8 cellular contexts compared by ENCODE assay signal in genomic region chr17:59521465-59522126, GRCh38. TPM values are rescaled to one million over a fixed set of nuclear protein-coding genes. Genes with fewer than 3 reads are reported as not detected.
DNase-seq lines count a peak whose midpoint lies in the region; ATAC-seq and TF ChIP-seq lines count a peak whose summit lies in the region.

No MANE protein-coding gene starts in this region.

- TF ChIP-seq EP300 in transverse colon (IDR thresholded peaks at IDR 0.05; ENCODE audit: low read depth) = no peak

- intact Hi-C loops in transverse colon (cut with DNase I; ENCODE audit: low total_unique reads) = no loop called here

- in situ Hi-C loops in transverse colon (cut with MboI; ENCODE audit: low pct_ligation_motif_present in 1 of 4, low pct_unique_long_range_greater_than_20kb in 1 of 4, low sequenced_read_pairs in 3 of 4) = no loop called here

- no peaks in the 10 kb centered on the region for H3K9me3 Mint-ChIP-seq in activated T-helper 17 cell treated with anti-CD3 and anti-CD28 coated beads, Interleukin-2, amount 50 U/mL, for 72 hours
- H3K9me3 Mint-ChIP-seq in osteocyte (ENCODE audit: unreplicated experiment) = no peaks in the 10 kb centered on the region

- H3K27ac Mint-ChIP-seq in activated T-helper 17 cell treated with anti-CD3 and anti-CD28 coated beads, Interleukin-2, amount 50 U/mL, for 72 hours = no peak overlapping the region
- no peak overlapping the region for H3K27ac Mint-ChIP-seq in osteocyte (ENCODE audit: unreplicated experiment)

- ATAC-seq in RWPE2 (ENCODE audit: low read depth) (peak; percentile 75; the same call in 2 of the 3 replicates), GM18519 (IDR thresholded peaks at IDR 0.05; ENCODE audit: low FRiP score, unreplicated experiment) (no peak)
- ATAC-seq in activated T-helper 17 cell treated with anti-CD3 and anti-CD28 coated beads, Interleukin-2, amount 50 U/mL, for 72 hours (replicated peaks) = peak; percentile 79

- H3K4me3 Mint-ChIP-seq in activated T-helper 17 cell treated with anti-CD3 and anti-CD28 coated beads, Interleukin-2, amount 50 U/mL, for 72 hours = peak overlapping the region; percentile 8
- no peak overlapping the region for H3K4me3 Mint-ChIP-seq in osteocyte (ENCODE audit: unreplicated experiment)

- H3K36me3 ChIP-seq in RWPE2 (ENCODE audit: low read depth) (no peaks in the 10 kb centered on the region), transverse colon (no peaks in the 10 kb centered on the region)

- no peaks in the 10 kb centered on the region for H3K36me3 Mint-ChIP-seq in activated T-helper 17 cell treated with anti-CD3 and anti-CD28 coated beads, Interleukin-2, amount 50 U/mL, for 72 hours (ENCODE audit: low read depth)
- H3K36me3 Mint-ChIP-seq in osteocyte (ENCODE audit: unreplicated experiment) = no peaks in the 10 kb centered on the region

- no peak for TF ChIP-seq POLR2A in transverse colon (IDR thresholded peaks at IDR 0.05)

- H3K4me1 ChIP-seq in RWPE2 (ENCODE audit: insufficient read depth, poor library complexity, severe bottlenecking) (peaks cover 2% of the 10 kb centered on the region), transverse colon (peaks cover 2 to 11% (median 4%) of the 10 kb centered on the region in 4 donors)

- no peaks in the 10 kb centered on the region for H3K4me1 Mint-ChIP-seq in activated T-helper 17 cell treated with anti-CD3 and anti-CD28 coated beads, Interleukin-2, amount 50 U/mL, for 72 hours
- peaks cover 2% of the 10 kb centered on the region for H3K4me1 Mint-ChIP-seq in osteocyte (ENCODE audit: unreplicated experiment)

- H3K4me3 ChIP-seq in RWPE2 (ENCODE audit: severe bottlenecking) (no peak overlapping the region), fibroblast of villous mesenchyme (ENCODE audit: low read depth, low read length) (no peak overlapping the region), transverse colon (no peak overlapping the region)

- H3K27ac ChIP-seq in RWPE2 (ENCODE audit: poor library complexity, severe bottlenecking) = no peak overlapping the region
- H3K27ac ChIP-seq in transverse colon = peak overlapping the region in 2 of 4 donors; percentile 35 to 52

- TF ChIP-seq CTCF in RWPE2 (IDR thresholded peaks at IDR 0.05; ENCODE audit: poor library complexity, severe bottlenecking) (peak; percentile 96), fibroblast of villous mesenchyme (IDR thresholded peaks at IDR 0.05; ENCODE audit: insufficient read depth, low read depth, low read length) (peak; percentile 94), osteocyte (IDR thresholded peaks at IDR 0.05) (peak; percentile 89), transverse colon (IDR thresholded peaks at IDR 0.05) (peak; percentile 83 to 89 (median 88))

- 37 to 76% methylated on average over 6 to 12 of the region's 12 CpGs for WGBS in transverse colon (ENCODE audit: low coverage in 1 of 2), 2 donors

- H3K27me3 ChIP-seq in RWPE2 (ENCODE audit: insufficient read depth, poor library complexity, severe bottlenecking) = no peaks in the 10 kb centered on the region
- no peaks in the 10 kb centered on the region for H3K27me3 ChIP-seq in transverse colon

- DNase-seq in COLO668 (lab: John Stamatoyannopoulos, UW; ENCODE audit: unreplicated experiment) = peak; percentile 35
- peak; percentile 72 for DNase-seq in HT1080 (ENCODE audit: low read depth)
- no peak for DNase-seq in RWPE2 (ENCODE audit: low spot score)
- DNase-seq in fibroblast of villous mesenchyme (ENCODE audit: low read depth) = peak; percentile 69
- DNase-seq in osteocyte (ENCODE audit: extremely low spot score, unreplicated experiment) = peak; percentile 86
- DNase-seq in transverse colon = peak; percentile 75

- H3K27me3 Mint-ChIP-seq in activated T-helper 17 cell treated with anti-CD3 and anti-CD28 coated beads, Interleukin-2, amount 50 U/mL, for 72 hours = peaks cover 11% of the 10 kb centered on the region
- peaks cover 30% of the 10 kb centered on the region for H3K27me3 Mint-ChIP-seq in osteocyte (ENCODE audit: unreplicated experiment)

- no peaks in the 10 kb centered on the region for H3K9me3 ChIP-seq in RWPE2 (ENCODE audit: severe bottlenecking)
- H3K9me3 ChIP-seq in transverse colon = no peaks in the 10 kb centered on the region

RNA-seq across cellular contexts. Expression of gene DHX40, which starts 43.8 kb away (rescaled TPM):
- 21.2 and 24.3 TPM in 2 replicates for total RNA-seq in HT1080 (2014; rRNA removed; shearing (Covaris generic))
- 21.7 and 30.0 TPM in 2 replicates for polyA plus RNA-seq in HT1080 (2015; cell fraction: cytosol; rRNA removed)
- 35.8 and 38.3 TPM in 2 replicates for polyA plus RNA-seq in HT1080 (2015; cell fraction: nucleus; rRNA removed)
- total RNA-seq in activated T-helper 17 cell treated with anti-CD3 and anti-CD28 coated beads, Interleukin-2, amount 50 U/mL, for 72 hours = 10 to 100 TPM; 23.0 to 44.8 TPM
- total RNA-seq in fibroblast of villous mesenchyme = 44.1 and 66.9 TPM in 2 replicates
- total RNA-seq in osteocyte = 42.3 and 45.2 TPM in 2 replicates
- total RNA-seq in transverse colon = 10 to 100 TPM in 2 of 4 donors, 1 to 10 TPM in 2; 6.0 to 30.2 (median 15.2) TPM
